Comparison of ENCODE assay signal across 8 cellular contexts in genomic region chr4:158169931-158170690, GRCh38. TPM values are rescaled to one million over a fixed set of nuclear protein-coding genes. Genes with fewer than 3 reads are reported as not detected.
A peak's percentile ranks its signal among the peaks of the same experiment; 100 is the strongest.
DNase-seq lines count a peak whose midpoint lies in the region; ATAC-seq and TF ChIP-seq lines count a peak whose summit lies in the region.

No MANE protein-coding gene starts in this region.

- no peak overlapping the region for H3K27ac Mint-ChIP-seq in activated T-helper 17 cell treated with anti-CD3 and anti-CD28 coated beads, Interleukin-2, amount 50 U/mL, for 72 hours

- TF ChIP-seq POLR2A in erythroblast (IDR thresholded peaks at IDR 0.05; ENCODE audit: low read length) (no peak), ovary (IDR thresholded peaks at IDR 0.05) (no peak)

- DNase-seq in CMK (ENCODE audit: low read depth) (peak; percentile 58), NCI-H82 (lab: John Stamatoyannopoulos, UW) (peak; percentile 79), erythroblast (lab: John Stamatoyannopoulos, UW) (peak; percentile 36 to 58), ovary (no peak), occipital lobe (lab: John Stamatoyannopoulos, UW) (no peak), SKM-1 treated with dmso at 0.1 percent for 144 hours (lab: John Stamatoyannopoulos, UW; ENCODE audit: unreplicated experiment) (no peak)

- H3K36me3 ChIP-seq in ovary: no peaks in the 10 kb centered on the region

- H3K27ac ChIP-seq in ovary: peak overlapping the region; percentile 81 to 84

- H3K9me3 Mint-ChIP-seq in activated T-helper 17 cell treated with anti-CD3 and anti-CD28 coated beads, Interleukin-2, amount 50 U/mL, for 72 hours: no peaks in the 10 kb centered on the region

- no peak for TF ChIP-seq CTCF in ovary (IDR thresholded peaks at IDR 0.05)

- peaks cover 6% of the 10 kb centered on the region for H3K4me1 ChIP-seq in ovary (ENCODE audit: insufficient read depth)

- intact Hi-C loops in ovary (cut with DNase I): loop anchor here (2.0 to 10.0 kb wide), 6 partner anchors 75 to 178 kb away; no protein-coding TSS in a partner anchor

- no peak overlapping the region for H3K4me3 Mint-ChIP-seq in activated T-helper 17 cell treated with anti-CD3 and anti-CD28 coated beads, Interleukin-2, amount 50 U/mL, for 72 hours

- no peak for ATAC-seq in GM19035 (IDR thresholded peaks at IDR 0.05; ENCODE audit: unreplicated experiment)
- ATAC-seq in activated T-helper 17 cell treated with anti-CD3 and anti-CD28 coated beads, Interleukin-2, amount 50 U/mL, for 72 hours (replicated peaks): no peak

- no peaks in the 10 kb centered on the region for H3K36me3 Mint-ChIP-seq in activated T-helper 17 cell treated with anti-CD3 and anti-CD28 coated beads, Interleukin-2, amount 50 U/mL, for 72 hours (ENCODE audit: low read depth)

- peak; percentile 9 for TF ChIP-seq EP300 in ovary (IDR thresholded peaks at IDR 0.05)

- H3K9me3 ChIP-seq in ovary: no peaks in the 10 kb centered on the region

- no peaks in the 10 kb centered on the region for H3K4me1 Mint-ChIP-seq in activated T-helper 17 cell treated with anti-CD3 and anti-CD28 coated beads, Interleukin-2, amount 50 U/mL, for 72 hours

- peak overlapping the region; percentile 61 for H3K4me3 ChIP-seq in ovary

- H3K27me3 ChIP-seq in ovary: no peaks in the 10 kb centered on the region

- peaks cover 13% of the 10 kb centered on the region for H3K27me3 Mint-ChIP-seq in activated T-helper 17 cell treated with anti-CD3 and anti-CD28 coated beads, Interleukin-2, amount 50 U/mL, for 72 hours

- 1 to 7% (median 2%) methylated on average over 17 to 18 of the region's 18 CpGs for WGBS in ovary, 3 donors

RNA-seq across cellular contexts. Expression of gene GASK1B, which starts 2.7 kb away (rescaled TPM):
- total RNA-seq in ovary (100 to 1,000 TPM in 5 of 7 donors, 10 to 100 TPM in 2; 60.8 to 145 (median 115) TPM), occipital lobe (10.3 TPM)
- 100 to 1,000 TPM in 1 of 2 donors, 10 to 100 TPM in 1; 94.7 to 170 TPM for polyA plus RNA-seq in ovary
- total RNA-seq in activated T-helper 17 cell treated with anti-CD3 and anti-CD28 coated beads, Interleukin-2, amount 50 U/mL, for 72 hours: not detected

RNA-seq across cellular contexts. Expression of gene TMEM144, which starts 40.2 kb away (rescaled TPM):
- 10 to 100 TPM in 3 of 7 donors, 1 to 10 TPM in 4; 5.6 to 14.9 (median 9.0) TPM for total RNA-seq in ovary
- polyA plus RNA-seq in ovary: 1 to 10 TPM; 5.4 to 8.4 TPM
- 3.0 TPM for total RNA-seq in occipital lobe
- total RNA-seq in activated T-helper 17 cell treated with anti-CD3 and anti-CD28 coated beads, Interleukin-2, amount 50 U/mL, for 72 hours: under 1 TPM; 0.32 to 0.69 TPM

Comparison
In these comparisons a context has a peak if more than half of its experiments do, and no peak if none do; other contexts are left out.
1. DNase-seq: peak in CMK (single experiment), NCI-H82 (single experiment) and erythroblast (2 of 2); none in ovary (0 of 5), occipital lobe (single experiment) and SKM-1 treated with dmso at 0.1 percent for 144 hours (single experiment).
2. RNA of gene GASK1B, which starts 2.7 kb away (total RNA-seq): 60.8 to 145 TPM in ovary and 10.3 TPM in occipital lobe (single experiment); not detected in activated T-helper 17 cell treated with anti-CD3 and anti-CD28 coated beads, Interleukin-2, amount 50 U/mL, for 72 hours; every median in the first group is over 10 times any median in the second.